In the genomic region with DNA sequence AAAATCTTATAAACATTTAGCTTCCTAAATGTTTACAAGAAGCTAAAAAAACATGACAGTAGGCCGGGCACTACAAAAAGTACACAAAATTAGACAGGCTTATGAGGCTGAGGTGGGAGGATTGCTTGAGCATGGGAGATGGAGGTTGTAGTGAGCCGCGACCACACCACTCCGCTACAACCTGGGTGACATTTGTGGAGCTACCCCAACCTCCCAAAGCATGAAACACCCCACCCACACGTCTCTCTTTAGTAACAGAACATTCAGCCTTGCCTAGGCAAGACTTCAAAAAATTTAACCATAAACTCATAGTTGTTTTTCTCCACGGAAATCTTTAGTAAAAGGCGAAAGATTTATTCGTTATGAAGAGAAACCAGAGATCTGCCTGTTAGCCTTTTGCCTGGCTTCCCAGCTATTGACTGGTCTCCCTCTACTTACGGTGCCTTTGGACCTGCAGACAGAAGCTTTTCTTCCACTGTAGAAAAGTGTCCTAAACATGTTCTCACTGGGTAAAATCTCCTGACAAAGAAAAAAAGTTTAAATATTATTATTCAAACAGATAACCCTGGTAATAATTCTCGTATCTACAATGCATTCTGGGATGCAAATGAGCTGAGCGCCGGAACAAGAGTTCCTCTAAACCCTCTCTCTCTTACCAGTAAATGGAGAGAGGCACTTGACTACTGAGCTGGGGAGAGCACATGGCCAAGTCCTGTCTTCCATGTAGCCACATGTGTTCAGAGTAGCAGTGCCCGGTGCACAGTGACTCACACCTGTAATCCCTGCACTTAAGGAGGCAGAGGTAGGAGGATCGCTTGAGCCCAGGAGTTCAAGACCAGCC, we compare ENCODE assay signal across 8 cellular contexts. TPM values are rescaled to one million over a fixed set of nuclear protein-coding genes. Genes with fewer than 3 reads are reported as not detected.
A peak's percentile ranks its signal among the peaks of the same experiment; 100 is the strongest.
DNase-seq lines count a peak whose midpoint lies in the region; ATAC-seq, FAIRE-seq and TF ChIP-seq lines count a peak whose summit lies in the region.

No MANE protein-coding gene starts in this region.

- peak overlapping the region; percentile 96 for H3K27ac Mint-ChIP-seq in T-helper 2 cell treated with Interferon-gamma antibody and Interleukin-4, amounts not matched to agents 5 μg/mL and 100 μg/mL, for 36 hours
- peak overlapping the region; percentile 98 for H3K27ac Mint-ChIP-seq in MCF 10A (ENCODE audit: low read depth, unreplicated experiment)

- no peaks in the 10 kb centered on the region for H3K27me3 Mint-ChIP-seq in T-helper 2 cell treated with Interferon-gamma antibody and Interleukin-4, amounts not matched to agents 5 μg/mL and 100 μg/mL, for 36 hours (ENCODE audit: low read depth)
- H3K27me3 Mint-ChIP-seq in MCF 10A (ENCODE audit: insufficient read depth, unreplicated experiment) = no peaks in the 10 kb centered on the region

- peaks cover 11% of the 10 kb centered on the region for H3K36me3 Mint-ChIP-seq in T-helper 2 cell treated with Interferon-gamma antibody and Interleukin-4, amounts not matched to agents 5 μg/mL and 100 μg/mL, for 36 hours (ENCODE audit: low read depth)
- H3K36me3 Mint-ChIP-seq in MCF 10A (ENCODE audit: insufficient read depth, unreplicated experiment) = peaks cover 12% of the 10 kb centered on the region

- H3K9me3 Mint-ChIP-seq in T-helper 2 cell treated with Interferon-gamma antibody and Interleukin-4, amounts not matched to agents 5 μg/mL and 100 μg/mL, for 36 hours = no peaks in the 10 kb centered on the region
- H3K9me3 Mint-ChIP-seq in MCF 10A (ENCODE audit: unreplicated experiment) = no peaks in the 10 kb centered on the region

- TF ChIP-seq POLR2A in HepG2 (IDR thresholded peaks at IDR 0.05; ENCODE audit: insufficient read depth in 1 of 2, low read depth in 2 of 2, low read length in 2 of 2) = peak; percentile 100

- peak; percentile 86 for TF ChIP-seq RAD21 in HepG2 (CRISPR knock-in tag; IDR thresholded peaks at IDR 0.05)

- CTCF ChIA-PET in MCF 10A (lab: Yijun Ruan, JAX) (interaction anchor here (0.6 to 7.7 kb wide), 9 partner anchors 7 to 625 kb away, joined by 3 to 75 read pairs (median 4); a partner anchor contains a TSS), HepG2 (lab: Yijun Ruan, JAX; ENCODE audit: low intra/inter-chr PET ratio, low total read pairs) (no interaction called here)

- H3K4me1 ChIP-seq in right atrium auricular region (no peaks in the 10 kb centered on the region), HepG2 (ENCODE audit: insufficient read depth, low read length) (peaks cover 54% of the 10 kb centered on the region)

- H3K27me3 ChIP-seq in right atrium auricular region (no peaks in the 10 kb centered on the region), HepG2 (ENCODE audit: control insufficient read depth in 1 of 2, insufficient read depth in 2 of 2, low read length in 2 of 2) (0 out of 5 replicates have a peak, but pooled peaks cover 0 to 6% of the 10 kb centered on the region in 2 experiments)

- H3K4me1 Mint-ChIP-seq in T-helper 2 cell treated with Interferon-gamma antibody and Interleukin-4, amounts not matched to agents 5 μg/mL and 100 μg/mL, for 36 hours (ENCODE audit: low read depth) = peaks cover 63% of the 10 kb centered on the region
- peaks cover 23% of the 10 kb centered on the region for H3K4me1 Mint-ChIP-seq in MCF 10A (ENCODE audit: insufficient read depth, unreplicated experiment)

- no peak overlapping the region for H3K4me3 ChIP-seq in right atrium auricular region
- no peak overlapping the region; a peak in 1 of 6 replicates for H3K4me3 ChIP-seq in HepG2 (replicated peaks in 1 of 3; ENCODE audit: insufficient read depth in 1 of 3, low read depth in 2 of 3, low read length in 3 of 3)

- in situ Hi-C loops in HepG2 (cut with HindIII; ENCODE audit: extremely low pct_ligation_motif_present, low pct_unique_long_range_greater_than_20kb) = no loop called here

- TF ChIP-seq CTCF in right atrium auricular region (IDR thresholded peaks at IDR 0.05) = no peak
- no peak for TF ChIP-seq CTCF in MCF 10A (IDR thresholded peaks at IDR 0.05; ENCODE audit: unreplicated experiment)
- TF ChIP-seq CTCF in HepG2 (CRISPR knock-in tag; IDR thresholded peaks at IDR 0.05) = no peak

- H3K4me2 ChIP-seq in HepG2 (ENCODE audit: low read depth, low read length) = peak overlapping the region; percentile 52

- peak; percentile 28 for FAIRE-seq in HepG2 (lab: Jason Lieb, UNC)

- H2AFZ ChIP-seq in HepG2 (ENCODE audit: low read length) = no peak overlapping the region

- H3K36me3 ChIP-seq in right atrium auricular region (no peaks in the 10 kb centered on the region), HepG2 (replicated peaks in 1 of 2; ENCODE audit: control insufficient read depth in 1 of 2, insufficient read depth in 2 of 2, low read length in 2 of 2) (no peaks in the 10 kb centered on the region)

- BruUV-seq in MCF 10A (replicated peaks; lab: Mats Ljungman, UMichigan) (no TSS peak), HepG2 (replicated peaks; lab: Mats Ljungman, UMichigan) (TSS peak; percentile 99)

- peak; percentile 72 for ATAC-seq in Right ventricle myocardium superior (ENCODE audit: poor library complexity)
- ATAC-seq in HG02798 (IDR thresholded peaks at IDR 0.05; ENCODE audit: poor library complexity, unreplicated experiment) = peak; percentile 79
- peak; percentile 94 for ATAC-seq in HepG2

- DNase-seq in Right ventricle myocardium superior (no peak), right atrium auricular region (ENCODE audit: low spot score) (no peak), NCI-H1417 treated with DMSO at 0.1 percent for 48 hours (lab: John Stamatoyannopoulos, UW) (peak; percentile 73), MCF 10A (ENCODE audit: unreplicated experiment) (peak; percentile 98), HepG2 (ENCODE audit: low spot score) (peak; percentile 95)
- DNase-seq in T-helper 2 cell treated with Interferon-gamma antibody and Interleukin-4, amounts not matched to agents 5 μg/mL and 100 μg/mL, for 36 hours (ENCODE audit: low spot score) = peak; percentile 88
- peak; percentile 34 for DNase-seq in stimulated activated CD8-positive, alpha-beta memory T cell treated with anti-CD3 and anti-CD28 coated beads, Interleukin-15, amount 100 ng/mL, for 1 hour (ENCODE audit: low read depth)

- TF ChIP-seq EP300 in HepG2 (IDR thresholded peaks at IDR 0.05; ENCODE audit: low read depth in 2 of 2, low read length in 2 of 2) (peak; percentile 59 to 63; a peak in 3 of 4 replicates), HepG2 (CRISPR knock-in tag; IDR thresholded peaks at IDR 0.05; ENCODE audit: borderline replicate concordance) (peak; percentile 85)

- no peaks in the 10 kb centered on the region for H3K9me3 ChIP-seq in right atrium auricular region
- H3K9me3 ChIP-seq in HepG2 (ENCODE audit: low read length) = no peaks in the 10 kb centered on the region

- no peaks in the 10 kb centered on the region for H4K20me1 ChIP-seq in HepG2 (ENCODE audit: insufficient read depth, low read length)

- POLR2A ChIA-PET in MCF 10A (lab: Yijun Ruan, JAX) (interaction anchor here (0.6 to 6.8 kb wide), 34 partner anchors 9 to 964 kb away, joined by 3 to 182 read pairs (median 4); a partner anchor contains a TSS), HepG2 (lab: Yijun Ruan, JAX) (interaction anchor here (0.7 to 4.9 kb wide), 38 partner anchors 9 to 1072 kb away, joined by 3 to 241 read pairs (median 6); a partner anchor contains a TSS)

- H3K79me2 ChIP-seq in HepG2 (ENCODE audit: insufficient read depth, low read length) = no peaks in the 10 kb centered on the region

- H3K9ac ChIP-seq in HepG2 (ENCODE audit: insufficient read depth, low read depth, low read length) = peak overlapping the region; percentile 67

- peak overlapping the region in 1 of 2 donors; percentile 48 for H3K27ac ChIP-seq in right atrium auricular region
- H3K27ac ChIP-seq in HepG2 (ENCODE audit: extremely low read length, insufficient read depth, low read length) = peak overlapping the region; percentile 84

- intact Hi-C loops in Right ventricle myocardium superior (cut with DNase I) (no loop called here), MCF 10A (cut with micrococcal nuclease) (loop anchor here (1.0 kb wide), 1 partner anchor 9 kb away; no protein-coding TSS in a partner anchor), HepG2 (cut with micrococcal nuclease; ENCODE audit: unreplicated experiment) (no loop called here)

- H3K4me3 Mint-ChIP-seq in T-helper 2 cell treated with Interferon-gamma antibody and Interleukin-4, amounts not matched to agents 5 μg/mL and 100 μg/mL, for 36 hours = peak overlapping the region; percentile 76
- peak overlapping the region; percentile 39 for H3K4me3 Mint-ChIP-seq in MCF 10A (ENCODE audit: unreplicated experiment)

- 9% methylated on average over 14 of the region's 14 CpGs for WGBS in HepG2 (ENCODE audit: low lambda C conversion rate)

RNA-seq across cellular contexts. Expression of a gene that starts 9.2 kb away (rescaled TPM):
- total RNA-seq in Right ventricle myocardium superior = not detected
- total RNA-seq in right atrium auricular region = not detected
- not detected in 2 replicates for total RNA-seq in MCF 10A (2022)
- total RNA-seq in HepG2 (2016; rRNA removed; fragmentation: Illumina TruSeq; extraction: Trizol) = 165 TPM in 1 of 2 replicates, not detected in the other
- 252 and 278 TPM in 2 replicates for total RNA-seq in HepG2 (2016; cell fraction: cytosol; rRNA removed; fragmentation: Illumina TruSeq; extraction: Trizol; ENCODE audit: low read depth)
- 103 and 268 TPM in 2 replicates for total RNA-seq in HepG2 (2016; cell fraction: insoluble cytoplasmic fraction; rRNA removed; fragmentation: Illumina TruSeq; extraction: Trizol)
- total RNA-seq in HepG2 (2016; cell fraction: membrane; rRNA removed; fragmentation: Illumina TruSeq; extraction: Trizol) = 148 TPM in 1 of 2 replicates, not detected in the other
- 2,234 and 2,499 TPM in 2 replicates for total RNA-seq in HepG2 (2016; cell fraction: nucleus; rRNA removed; fragmentation: Illumina TruSeq; extraction: Trizol)
- polyA plus RNA-seq in HepG2 (2011; rRNA removed) = not detected in 2 replicates
- not detected in 2 replicates for polyA plus RNA-seq in HepG2 (2011; cell fraction: cytosol; rRNA removed)
- under 0.01 TPM in 1 of 2 replicates, not detected in the other for polyA plus RNA-seq in HepG2 (2011; cell fraction: nucleus; rRNA removed)
- polyA plus RNA-seq in HepG2 (2012) = not detected in 2 replicates
- polyA plus RNA-seq in HepG2 (2016; cell fraction: cytosol; fragmentation: Illumina TruSeq; extraction: Trizol; ENCODE audit: low read depth) = not detected in 2 replicates
- polyA plus RNA-seq in HepG2 (2016; cell fraction: insoluble cytoplasmic fraction; fragmentation: Illumina TruSeq; extraction: Trizol; ENCODE audit: low read depth) = not detected in 2 replicates
- not detected in 2 replicates for polyA plus RNA-seq in HepG2 (2016; cell fraction: membrane; fragmentation: Illumina TruSeq; extraction: Trizol; ENCODE audit: low read depth)
- polyA plus RNA-seq in HepG2 (2016; cell fraction: nucleus; fragmentation: Illumina TruSeq; extraction: Trizol; ENCODE audit: insufficient read depth, low read depth) = not detected in 2 replicates
- under 0.01 TPM in 2 replicates for polyA minus RNA-seq in HepG2 (2011; rRNA and poly(A)+ RNA removed; ENCODE audit: low replicate concordance)
- 1,580 and 1,780 TPM in 2 replicates for polyA minus RNA-seq in HepG2 (2011; cell fraction: cytosol; rRNA and poly(A)+ RNA removed)
- under 0.01 TPM in 2 replicates for polyA minus RNA-seq in HepG2 (2011; cell fraction: nucleus; rRNA and poly(A)+ RNA removed)

RNA-seq across cellular contexts. Expression of a gene that starts 17.9 kb away (rescaled TPM):
- total RNA-seq in Right ventricle myocardium superior (1.00 TPM), right atrium auricular region (1 to 10 TPM in 1 of 2 donors, under 1 TPM in 1; 0.67 to 1.3 TPM), MCF 10A (2022) (20.8 and 25.1 TPM in 2 replicates), HepG2 (2016; rRNA removed; fragmentation: Illumina TruSeq; extraction: Trizol) (53.7 and 72.9 TPM in 2 replicates)
- total RNA-seq in HepG2 (2016; cell fraction: cytosol; rRNA removed; fragmentation: Illumina TruSeq; extraction: Trizol; ENCODE audit: low read depth) = 9.7 and 10.2 TPM in 2 replicates
- 54.6 and 71.7 TPM in 2 replicates for total RNA-seq in HepG2 (2016; cell fraction: insoluble cytoplasmic fraction; rRNA removed; fragmentation: Illumina TruSeq; extraction: Trizol)
- total RNA-seq in HepG2 (2016; cell fraction: membrane; rRNA removed; fragmentation: Illumina TruSeq; extraction: Trizol) = 15.0 and 17.3 TPM in 2 replicates
- total RNA-seq in HepG2 (2016; cell fraction: nucleus; rRNA removed; fragmentation: Illumina TruSeq; extraction: Trizol) = 38.6 and 44.7 TPM in 2 replicates
- polyA plus RNA-seq in HepG2 (2011; rRNA removed) = 18.7 and 29.7 TPM in 2 replicates
- 19.6 and 27.5 TPM in 2 replicates for polyA plus RNA-seq in HepG2 (2011; cell fraction: cytosol; rRNA removed)
- 24.9 and 38.1 TPM in 2 replicates for polyA plus RNA-seq in HepG2 (2011; cell fraction: nucleus; rRNA removed)
- 10.5 and 22.4 TPM in 2 replicates for polyA plus RNA-seq in HepG2 (2012)
- polyA plus RNA-seq in HepG2 (2016; cell fraction: cytosol; fragmentation: Illumina TruSeq; extraction: Trizol; ENCODE audit: low read depth) = 4.1 and 4.3 TPM in 2 replicates
- polyA plus RNA-seq in HepG2 (2016; cell fraction: insoluble cytoplasmic fraction; fragmentation: Illumina TruSeq; extraction: Trizol; ENCODE audit: low read depth) = 53.4 and 53.6 TPM in 2 replicates
- polyA plus RNA-seq in HepG2 (2016; cell fraction: membrane; fragmentation: Illumina TruSeq; extraction: Trizol; ENCODE audit: low read depth) = 7.5 and 8.7 TPM in 2 replicates
- polyA plus RNA-seq in HepG2 (2016; cell fraction: nucleus; fragmentation: Illumina TruSeq; extraction: Trizol; ENCODE audit: insufficient read depth, low read depth) = 60.0 and 62.0 TPM in 2 replicates
- 31.3 and 83.4 TPM in 2 replicates for polyA minus RNA-seq in HepG2 (2011; rRNA and poly(A)+ RNA removed; ENCODE audit: low replicate concordance)
- 16.1 and 23.2 TPM in 2 replicates for polyA minus RNA-seq in HepG2 (2011; cell fraction: cytosol; rRNA and poly(A)+ RNA removed)
- 17.5 and 27.9 TPM in 2 replicates for polyA minus RNA-seq in HepG2 (2011; cell fraction: nucleus; rRNA and poly(A)+ RNA removed)

RNA-seq across cellular contexts. Expression of a gene that starts 47.2 kb away (rescaled TPM):
- total RNA-seq in Right ventricle myocardium superior (0.83 TPM), right atrium auricular region (1 to 10 TPM in 1 of 2 donors, under 1 TPM in 1; 0.19 to 5.2 TPM), MCF 10A (2022) (0.65 and 0.96 TPM in 2 replicates), HepG2 (2016; rRNA removed; fragmentation: Illumina TruSeq; extraction: Trizol) (not detected in 2 replicates)
- total RNA-seq in HepG2 (2016; cell fraction: cytosol; rRNA removed; fragmentation: Illumina TruSeq; extraction: Trizol; ENCODE audit: low read depth) = not detected in 2 replicates
- total RNA-seq in HepG2 (2016; cell fraction: insoluble cytoplasmic fraction; rRNA removed; fragmentation: Illumina TruSeq; extraction: Trizol) = 0.35 TPM in 1 of 2 replicates, not detected in the other
- not detected in 2 replicates for total RNA-seq in HepG2 (2016; cell fraction: membrane; rRNA removed; fragmentation: Illumina TruSeq; extraction: Trizol)
- not detected in 2 replicates for total RNA-seq in HepG2 (2016; cell fraction: nucleus; rRNA removed; fragmentation: Illumina TruSeq; extraction: Trizol)
- 0.69 and 1.1 TPM in 2 replicates for polyA plus RNA-seq in HepG2 (2011; rRNA removed)
- polyA plus RNA-seq in HepG2 (2011; cell fraction: cytosol; rRNA removed) = 0.37 and 0.52 TPM in 2 replicates
- polyA plus RNA-seq in HepG2 (2011; cell fraction: nucleus; rRNA removed) = 5.8 and 7.5 TPM in 2 replicates
- 0.35 and 1.7 TPM in 2 replicates for polyA plus RNA-seq in HepG2 (2012)
- polyA plus RNA-seq in HepG2 (2016; cell fraction: cytosol; fragmentation: Illumina TruSeq; extraction: Trizol; ENCODE audit: low read depth) = not detected in 2 replicates
- not detected in 2 replicates for polyA plus RNA-seq in HepG2 (2016; cell fraction: insoluble cytoplasmic fraction; fragmentation: Illumina TruSeq; extraction: Trizol; ENCODE audit: low read depth)
- not detected in 2 replicates for polyA plus RNA-seq in HepG2 (2016; cell fraction: membrane; fragmentation: Illumina TruSeq; extraction: Trizol; ENCODE audit: low read depth)
- polyA plus RNA-seq in HepG2 (2016; cell fraction: nucleus; fragmentation: Illumina TruSeq; extraction: Trizol; ENCODE audit: insufficient read depth, low read depth) = not detected in 2 replicates
- polyA minus RNA-seq in HepG2 (2011; rRNA and poly(A)+ RNA removed; ENCODE audit: low replicate concordance) = 2.2 TPM in 1 of 2 replicates, not detected in the other
- not detected in 2 replicates for polyA minus RNA-seq in HepG2 (2011; cell fraction: cytosol; rRNA and poly(A)+ RNA removed)
- 1.7 TPM in 1 of 2 replicates, not detected in the other for polyA minus RNA-seq in HepG2 (2011; cell fraction: nucleus; rRNA and poly(A)+ RNA removed)

RNA-seq across cellular contexts. Expression of a gene that starts 47.5 kb away (rescaled TPM):
- total RNA-seq in Right ventricle myocardium superior (8.1 TPM), right atrium auricular region (10 to 100 TPM in 1 of 2 donors, 1 to 10 TPM in 1; 8.3 to 13.1 TPM), MCF 10A (2022) (2.2 TPM in 2 replicates), HepG2 (2016; rRNA removed; fragmentation: Illumina TruSeq; extraction: Trizol) (12.6 and 13.8 TPM in 2 replicates)
- 9.7 and 10.8 TPM in 2 replicates for total RNA-seq in HepG2 (2016; cell fraction: cytosol; rRNA removed; fragmentation: Illumina TruSeq; extraction: Trizol; ENCODE audit: low read depth)
- 11.0 and 12.5 TPM in 2 replicates for total RNA-seq in HepG2 (2016; cell fraction: insoluble cytoplasmic fraction; rRNA removed; fragmentation: Illumina TruSeq; extraction: Trizol)
- total RNA-seq in HepG2 (2016; cell fraction: membrane; rRNA removed; fragmentation: Illumina TruSeq; extraction: Trizol) = 11.8 and 17.4 TPM in 2 replicates
- 5.8 and 7.3 TPM in 2 replicates for total RNA-seq in HepG2 (2016; cell fraction: nucleus; rRNA removed; fragmentation: Illumina TruSeq; extraction: Trizol)
- 20.2 and 22.3 TPM in 2 replicates for polyA plus RNA-seq in HepG2 (2011; rRNA removed)
- 23.3 and 31.3 TPM in 2 replicates for polyA plus RNA-seq in HepG2 (2011; cell fraction: cytosol; rRNA removed)
- 16.1 and 17.2 TPM in 2 replicates for polyA plus RNA-seq in HepG2 (2011; cell fraction: nucleus; rRNA removed)
- 14.0 and 14.1 TPM in 2 replicates for polyA plus RNA-seq in HepG2 (2012)
- 17.0 and 20.1 TPM in 2 replicates for polyA plus RNA-seq in HepG2 (2016; cell fraction: cytosol; fragmentation: Illumina TruSeq; extraction: Trizol; ENCODE audit: low read depth)
- 14.9 and 21.4 TPM in 2 replicates for polyA plus RNA-seq in HepG2 (2016; cell fraction: insoluble cytoplasmic fraction; fragmentation: Illumina TruSeq; extraction: Trizol; ENCODE audit: low read depth)
- polyA plus RNA-seq in HepG2 (2016; cell fraction: membrane; fragmentation: Illumina TruSeq; extraction: Trizol; ENCODE audit: low read depth) = 17.6 and 20.4 TPM in 2 replicates
- polyA plus RNA-seq in HepG2 (2016; cell fraction: nucleus; fragmentation: Illumina TruSeq; extraction: Trizol; ENCODE audit: insufficient read depth, low read depth) = 14.6 and 19.8 TPM in 2 replicates
- 19.3 and 62.1 TPM in 2 replicates for polyA minus RNA-seq in HepG2 (2011; rRNA and poly(A)+ RNA removed; ENCODE audit: low replicate concordance)
- 18.5 and 20.3 TPM in 2 replicates for polyA minus RNA-seq in HepG2 (2011; cell fraction: cytosol; rRNA and poly(A)+ RNA removed)
- polyA minus RNA-seq in HepG2 (2011; cell fraction: nucleus; rRNA and poly(A)+ RNA removed) = 5.9 and 6.3 TPM in 2 replicates

RNA-seq across cellular contexts. Expression of a gene that starts 53.6 kb away (rescaled TPM):
- total RNA-seq in Right ventricle myocardium superior = 674 TPM
- 1,000 to 10,000 TPM; 1,080 to 1,461 TPM for total RNA-seq in right atrium auricular region
- total RNA-seq in MCF 10A (2022) = 2,454 and 2,713 TPM in 2 replicates
- total RNA-seq in HepG2 (2016; rRNA removed; fragmentation: Illumina TruSeq; extraction: Trizol) = 2,628 and 3,186 TPM in 2 replicates
- total RNA-seq in HepG2 (2016; cell fraction: cytosol; rRNA removed; fragmentation: Illumina TruSeq; extraction: Trizol; ENCODE audit: low read depth) = 4,101 and 4,477 TPM in 2 replicates
- total RNA-seq in HepG2 (2016; cell fraction: insoluble cytoplasmic fraction; rRNA removed; fragmentation: Illumina TruSeq; extraction: Trizol) = 2,640 and 3,284 TPM in 2 replicates
- total RNA-seq in HepG2 (2016; cell fraction: membrane; rRNA removed; fragmentation: Illumina TruSeq; extraction: Trizol) = 6,651 and 6,789 TPM in 2 replicates
- 904 and 1,043 TPM in 2 replicates for total RNA-seq in HepG2 (2016; cell fraction: nucleus; rRNA removed; fragmentation: Illumina TruSeq; extraction: Trizol)
- polyA plus RNA-seq in HepG2 (2011; rRNA removed) = 2,639 and 2,822 TPM in 2 replicates
- 3,216 and 3,450 TPM in 2 replicates for polyA plus RNA-seq in HepG2 (2011; cell fraction: cytosol; rRNA removed)
- 619 and 724 TPM in 2 replicates for polyA plus RNA-seq in HepG2 (2011; cell fraction: nucleus; rRNA removed)
- 2,913 and 3,780 TPM in 2 replicates for polyA plus RNA-seq in HepG2 (2012)
- polyA plus RNA-seq in HepG2 (2016; cell fraction: cytosol; fragmentation: Illumina TruSeq; extraction: Trizol; ENCODE audit: low read depth) = 3,820 and 4,041 TPM in 2 replicates
- 2,524 and 2,713 TPM in 2 replicates for polyA plus RNA-seq in HepG2 (2016; cell fraction: insoluble cytoplasmic fraction; fragmentation: Illumina TruSeq; extraction: Trizol; ENCODE audit: low read depth)
- polyA plus RNA-seq in HepG2 (2016; cell fraction: membrane; fragmentation: Illumina TruSeq; extraction: Trizol; ENCODE audit: low read depth) = 5,258 and 5,398 TPM in 2 replicates
- polyA plus RNA-seq in HepG2 (2016; cell fraction: nucleus; fragmentation: Illumina TruSeq; extraction: Trizol; ENCODE audit: insufficient read depth, low read depth) = 1,350 and 1,442 TPM in 2 replicates
- 377 and 661 TPM in 2 replicates for polyA minus RNA-seq in HepG2 (2011; rRNA and poly(A)+ RNA removed; ENCODE audit: low replicate concordance)
- polyA minus RNA-seq in HepG2 (2011; cell fraction: cytosol; rRNA and poly(A)+ RNA removed) = 497 and 522 TPM in 2 replicates
- 234 and 283 TPM in 2 replicates for polyA minus RNA-seq in HepG2 (2011; cell fraction: nucleus; rRNA and poly(A)+ RNA removed)

Comparison
In these comparisons a context has a peak if more than half of its experiments do, and no peak if none do; other contexts are left out.
1. DNase-seq: peak in NCI-H1417 treated with DMSO at 0.1 percent for 48 hours (single experiment), T-helper 2 cell treated with Interferon-gamma antibody and Interleukin-4, amounts not matched to agents 5 μg/mL and 100 μg/mL, for 36 hours (single experiment), MCF 10A (single experiment), HepG2 (single experiment) and stimulated activated CD8-positive, alpha-beta memory T cell treated with anti-CD3 and anti-CD28 coated beads, Interleukin-15, amount 100 ng/mL, for 1 hour (single experiment); none in Right ventricle myocardium superior (single experiment) and right atrium auricular region (single experiment).
2. Peak in every context shown above with its lines, with median percentiles within 50 percentile points of each other: ATAC-seq.